24 cellular contexts compared by ENCODE assay signal in genomic region chr16:29897333-29897732, GRCh38. TPM values are rescaled to one million over a fixed set of nuclear protein-coding genes. Genes with fewer than 3 reads are reported as not detected.
"Had no signal": no experiment of that assay in that cellular context is flagged by ENCODE, and none has a peak within 500 bp of the region (broad histone marks: within the 10 kb centered on the region; RNA-seq: fewer than 3 reads in every experiment).

No MANE protein-coding gene starts in this region.

- H3K4me3 ChIP-seq: adrenal gland had no signal

- H3K9me3 ChIP-seq: adrenal gland had no signal

- H3K9me3 Mint-ChIP-seq: activated CD4-positive, alpha-beta memory T cell treated with anti-CD3 and anti-CD28 coated beads for 36 hours; activated CD4-positive, alpha-beta T cell treated with anti-CD3 and anti-CD28 coated beads, Interleukin-2, amount 10 ng/mL, durations not matched to agents 7 days and 5 days; activated naive CD4-positive, alpha-beta T cell treated with anti-CD3 and anti-CD28 coated beads for 36 hours; activated naive CD8-positive, alpha-beta T cell treated with anti-CD3 and anti-CD28 coated beads for 36 hours; activated T-cell treated with anti-CD3 and anti-CD28 coated beads, Interleukin-2, amount 50 U/mL, for 4 hours had no signal

- H3K27me3 ChIP-seq: adrenal gland had no signal

- H2AFZ ChIP-seq: PC-9 had no signal

- ATAC-seq: activated T-cell treated with anti-CD3 and anti-CD28 coated beads, Interleukin-2, amount 50 U/mL, for 4 hours had no signal

- H3K36me3 Mint-ChIP-seq: activated CD4-positive, alpha-beta memory T cell treated with anti-CD3 and anti-CD28 coated beads for 36 hours; activated naive CD8-positive, alpha-beta T cell treated with anti-CD3 and anti-CD28 coated beads for 36 hours had no signal

- H3K27ac ChIP-seq: adrenal gland, PC-9, VCaP had no signal

- DNase-seq: activated CD4-positive, alpha-beta memory T cell treated with anti-CD3 and anti-CD28 coated beads for 36 hours; activated CD4-positive, alpha-beta T cell treated with anti-CD3 and anti-CD28 coated beads, Interleukin-2, amount 10 ng/mL, durations not matched to agents 7 days and 5 days; activated CD4-positive, CD25-positive, alpha-beta regulatory T cell; activated CD8-positive, alpha-beta memory T cell treated with anti-CD3 and anti-CD28 coated beads for 24 hours; activated effector memory CD4-positive, alpha-beta T cell treated with anti-CD3 and anti-CD28 coated beads, Interleukin-2, amount 50 U/mL, for 16 hours; activated naive CD4-positive, alpha-beta T cell treated with anti-CD3 and anti-CD28 coated beads for 36 hours; activated naive CD8-positive, alpha-beta T cell treated with anti-CD3 and anti-CD28 coated beads for 36 hours; activated T-cell treated with anti-CD3 and anti-CD28 coated beads, Interleukin-2, amount 50 U/mL, for 4 hours; adrenal gland; anterior cingulate cortex; central memory CD4-positive, alpha-beta T cell; MM.1S; NCI-H1105 treated with DMSO at 0.1 percent for 48 hours; NCI-H1436 treated with DMSO at 0.1 percent for 48 hours; NCI-H187; NCI-H2081; NCI-H510A treated with DMSO at 0.1 percent for 48 hours; NCI-H69; NK-92 treated with Interleukin-12 subunit alpha and Interleukin-12 subunit beta, amount 100 ng/mL, for 24 hours; PC-9; SHP77 treated with DMSO at 0.1 percent for 48 hours; T-helper 1 cell had no signal

- H3K36me3 ChIP-seq: adrenal gland had no signal

- H3K4me3 Mint-ChIP-seq: activated CD4-positive, alpha-beta memory T cell treated with anti-CD3 and anti-CD28 coated beads for 36 hours; activated CD4-positive, alpha-beta T cell treated with anti-CD3 and anti-CD28 coated beads, Interleukin-2, amount 10 ng/mL, durations not matched to agents 7 days and 5 days; activated naive CD4-positive, alpha-beta T cell treated with anti-CD3 and anti-CD28 coated beads for 36 hours; activated naive CD8-positive, alpha-beta T cell treated with anti-CD3 and anti-CD28 coated beads for 36 hours; activated T-cell treated with anti-CD3 and anti-CD28 coated beads, Interleukin-2, amount 50 U/mL, for 4 hours had no signal

- H3K27ac Mint-ChIP-seq: activated CD4-positive, alpha-beta memory T cell treated with anti-CD3 and anti-CD28 coated beads for 36 hours; activated CD4-positive, alpha-beta T cell treated with anti-CD3 and anti-CD28 coated beads, Interleukin-2, amount 10 ng/mL, durations not matched to agents 7 days and 5 days; activated naive CD4-positive, alpha-beta T cell treated with anti-CD3 and anti-CD28 coated beads for 36 hours; activated naive CD8-positive, alpha-beta T cell treated with anti-CD3 and anti-CD28 coated beads for 36 hours had no signal

RNA-seq across cellular contexts. Expression of gene SEZ6L2, which starts 2.0 kb away (rescaled TPM):
- total RNA-seq: activated CD4-positive, alpha-beta T cell treated with anti-CD3 and anti-CD28 coated beads, Interleukin-2, amount 10 ng/mL, durations not matched to agents 7 days and 5 days; T-helper 2 cell treated with Interferon-gamma antibody and Interleukin-4, amounts not matched to agents 100 ng/mL and 5 ng/mL, for 36 hours had no signal

RNA-seq across cellular contexts. Expression of gene ASPHD1, which starts 3.0 kb away (rescaled TPM):
- total RNA-seq: activated CD4-positive, alpha-beta T cell treated with anti-CD3 and anti-CD28 coated beads, Interleukin-2, amount 10 ng/mL, durations not matched to agents 7 days and 5 days had no signal
